In the genomic region with DNA sequence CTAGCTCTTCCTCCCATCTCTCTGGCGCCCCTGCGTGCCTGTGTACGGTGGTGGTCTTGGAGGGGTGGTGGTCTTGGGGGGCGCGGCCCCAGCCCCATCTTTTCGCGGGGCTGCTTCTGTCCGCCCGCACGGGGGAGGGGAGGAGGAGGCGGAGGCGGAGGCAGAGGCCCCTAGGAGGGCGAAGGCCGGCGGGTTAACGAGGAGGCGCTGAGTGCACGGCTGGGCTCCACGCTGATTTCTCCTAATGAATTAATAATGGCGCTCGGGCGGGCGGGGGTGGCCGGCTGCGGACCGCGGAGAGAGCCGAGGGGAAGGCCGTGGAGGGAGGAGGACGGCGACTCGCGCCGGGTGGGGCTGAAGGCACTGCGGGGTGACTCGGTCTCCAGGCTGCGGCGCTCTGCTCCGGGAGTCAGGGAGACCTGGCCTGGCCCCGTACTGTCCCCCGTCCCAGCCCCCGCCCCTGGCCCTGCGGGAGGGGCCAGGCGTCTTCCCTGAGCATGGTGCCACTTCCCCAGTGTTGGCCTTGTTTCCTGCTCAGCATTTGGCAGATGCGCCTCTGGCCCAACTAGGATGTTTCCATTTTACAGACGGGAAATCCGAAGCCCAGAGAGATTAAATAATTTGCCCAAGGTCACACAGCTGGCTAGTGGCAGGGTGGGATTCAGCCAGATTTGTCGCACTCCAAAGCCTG, we compare ENCODE assay signal across 8 cellular contexts. TPM values are rescaled to one million over a fixed set of nuclear protein-coding genes. Genes with fewer than 3 reads are reported as not detected.
DNase-seq lines count a peak whose midpoint lies in the region; ATAC-seq and TF ChIP-seq lines count a peak whose summit lies in the region.

No MANE protein-coding gene starts in this region.

- H3K4me1 Mint-ChIP-seq in activated naive CD4-positive, alpha-beta T cell treated with anti-CD3 and anti-CD28 coated beads for 36 hours (ENCODE audit: low read depth), result peaks cover 15% of the 10 kb centered on the region
- H3K4me1 Mint-ChIP-seq in T-helper 2 cell treated with Interferon-gamma antibody and Interleukin-4, amounts not matched to agents 5 μg/mL and 100 μg/mL, for 36 hours (ENCODE audit: low read depth), result peaks cover 5% of the 10 kb centered on the region

- no peak overlapping the region for H3K27ac ChIP-seq in neutrophil

- peak overlapping the region; percentile 38 to 45 for H3K4me3 ChIP-seq in neutrophil (ENCODE audit: low read depth in 1 of 2, low read length in 1 of 2)

- intact Hi-C loops in activated naive CD4-positive, alpha-beta T cell treated with anti-CD3 and anti-CD28 coated beads for 36 hours (cut with micrococcal nuclease), result no loop called here

- no peaks in the 10 kb centered on the region for H3K36me3 ChIP-seq in neutrophil

- no peaks in the 10 kb centered on the region for H3K9me3 ChIP-seq in neutrophil

- H3K27me3 ChIP-seq in neutrophil, result peaks cover 98% of the 10 kb centered on the region

- no peak for ATAC-seq in GM21576 (IDR thresholded peaks at IDR 0.05; ENCODE audit: unreplicated experiment)

- H3K27ac Mint-ChIP-seq in activated naive CD4-positive, alpha-beta T cell treated with anti-CD3 and anti-CD28 coated beads for 36 hours, result no peak overlapping the region
- no peak overlapping the region for H3K27ac Mint-ChIP-seq in T-helper 2 cell treated with Interferon-gamma antibody and Interleukin-4, amounts not matched to agents 5 μg/mL and 100 μg/mL, for 36 hours

- H3K27me3 Mint-ChIP-seq in activated naive CD4-positive, alpha-beta T cell treated with anti-CD3 and anti-CD28 coated beads for 36 hours (ENCODE audit: low read depth), result peaks cover 32% of the 10 kb centered on the region
- peaks cover 51% of the 10 kb centered on the region for H3K27me3 Mint-ChIP-seq in T-helper 2 cell treated with Interferon-gamma antibody and Interleukin-4, amounts not matched to agents 5 μg/mL and 100 μg/mL, for 36 hours (ENCODE audit: low read depth)

- no peaks in the 10 kb centered on the region for H3K9me3 Mint-ChIP-seq in activated naive CD4-positive, alpha-beta T cell treated with anti-CD3 and anti-CD28 coated beads for 36 hours
- no peaks in the 10 kb centered on the region for H3K9me3 Mint-ChIP-seq in T-helper 2 cell treated with Interferon-gamma antibody and Interleukin-4, amounts not matched to agents 5 μg/mL and 100 μg/mL, for 36 hours

- CTCF ChIA-PET in activated naive CD4-positive, alpha-beta T cell treated with anti-CD3 and anti-CD28 coated beads for 36 hours (lab: Charles Lee), result interaction anchor here (0.9 to 1.4 kb wide), 2 partner anchors 187 to 228 kb away, joined by 3 read pairs; no protein-coding TSS in a partner anchor

- TF ChIP-seq CTCF in neutrophil (IDR thresholded peaks at IDR 0.05), result no peak

- DNase-seq in activated naive CD4-positive, alpha-beta T cell treated with anti-CD3 and anti-CD28 coated beads for 36 hours, result no peak
- DNase-seq in activated naive CD4-positive, alpha-beta T cell (lab: John Stamatoyannopoulos, UW), result no peak
- no peak for DNase-seq in T-helper 2 cell treated with Interferon-gamma antibody and Interleukin-4, amounts not matched to agents 5 μg/mL and 100 μg/mL, for 36 hours (ENCODE audit: low spot score)
- DNase-seq in foreskin melanocyte, result peak; percentile 11
- DNase-seq in NCI-H526 treated with DMSO at 0.1 percent for 48 hours (lab: John Stamatoyannopoulos, UW), result no peak
- no peak for DNase-seq in stimulated activated CD4-positive, alpha-beta T cell treated with anti-CD3 and anti-CD28 coated beads, Interleukin-2, amount 100 ng/mL, for 48 hours

- no peaks in the 10 kb centered on the region for H3K36me3 Mint-ChIP-seq in activated naive CD4-positive, alpha-beta T cell treated with anti-CD3 and anti-CD28 coated beads for 36 hours (ENCODE audit: low read depth)
- no peaks in the 10 kb centered on the region for H3K36me3 Mint-ChIP-seq in T-helper 2 cell treated with Interferon-gamma antibody and Interleukin-4, amounts not matched to agents 5 μg/mL and 100 μg/mL, for 36 hours (ENCODE audit: low read depth)

- peaks cover 8 to 15% of the 10 kb centered on the region in 2 experiments for H3K4me1 ChIP-seq in neutrophil (ENCODE audit: control insufficient read depth in 1 of 2, insufficient read depth in 1 of 2, low read depth in 1 of 2, low read length in 1 of 2)

- peak overlapping the region; percentile 21 for H3K4me3 Mint-ChIP-seq in activated naive CD4-positive, alpha-beta T cell treated with anti-CD3 and anti-CD28 coated beads for 36 hours
- peak overlapping the region; percentile 60 for H3K4me3 Mint-ChIP-seq in T-helper 2 cell treated with Interferon-gamma antibody and Interleukin-4, amounts not matched to agents 5 μg/mL and 100 μg/mL, for 36 hours

RNA-seq across cellular contexts. Expression of gene GAREM2, which starts 6.0 kb away (rescaled TPM):
- 1 to 10 TPM; 1.1 to 1.3 TPM for total RNA-seq in activated naive CD4-positive, alpha-beta T cell treated with anti-CD3 and anti-CD28 coated beads for 36 hours
